In the genomic region with DNA sequence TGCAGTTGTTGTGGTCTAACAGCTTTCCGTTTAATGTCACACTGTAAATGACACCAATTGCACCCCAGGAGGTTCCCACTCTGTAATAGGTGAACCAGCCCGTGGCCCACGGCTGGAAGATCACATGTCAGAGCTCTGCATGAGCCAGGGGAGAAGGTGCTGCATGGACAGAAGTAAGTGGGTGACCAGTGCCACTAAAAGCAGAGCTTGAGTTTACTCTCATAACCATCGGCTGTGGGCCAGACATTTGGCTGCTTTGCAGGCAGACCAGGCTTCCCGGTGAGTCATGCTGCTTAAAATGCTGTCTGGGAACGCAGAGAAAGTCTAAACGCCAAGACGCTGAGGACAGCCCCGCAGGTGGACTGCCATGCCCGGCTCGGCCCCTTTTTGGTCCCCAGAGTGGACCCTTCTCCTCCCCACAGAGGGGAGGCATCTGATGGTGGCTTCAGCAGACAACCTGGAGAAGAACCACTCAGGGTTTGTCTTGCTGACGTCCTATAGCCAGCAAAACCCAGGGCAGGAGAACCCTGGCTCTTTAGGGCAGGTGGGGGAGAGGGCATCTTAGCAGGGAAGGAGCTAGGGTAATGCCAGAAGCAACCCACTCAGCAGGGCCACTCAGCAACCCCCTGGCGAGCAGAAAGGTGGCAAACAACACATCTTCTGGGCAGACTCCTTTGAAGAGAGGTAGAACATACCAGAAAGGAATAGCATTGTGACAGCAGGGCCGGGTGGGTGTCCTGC, we compare ENCODE assay signal across 11 cellular contexts. TPM values are rescaled to one million over a fixed set of nuclear protein-coding genes. Genes with fewer than 3 reads are reported as not detected.
DNase-seq lines count a peak whose midpoint lies in the region; TF ChIP-seq lines count a peak whose summit lies in the region.
"Had no signal": no experiment of that assay in that cellular context is flagged by ENCODE, and none has a peak within 500 bp of the region (broad histone marks: within the 10 kb centered on the region; RNA-seq: fewer than 3 reads in every experiment).

No MANE protein-coding gene starts in this region.

- peak overlapping the region; percentile 31 for H3K4me3 Mint-ChIP-seq in endothelial cell (ENCODE audit: unreplicated experiment)

- peaks cover 14% of the 10 kb centered on the region for H3K27me3 Mint-ChIP-seq in endothelial cell (ENCODE audit: unreplicated experiment)

- H3K9me3 Mint-ChIP-seq in endothelial cell (ENCODE audit: unreplicated experiment) = no peaks in the 10 kb centered on the region

- no peaks in the 10 kb centered on the region for H3K9me3 ChIP-seq in uterus

- H3K27ac ChIP-seq in uterus = peak overlapping the region; percentile 68 to 71
- H3K27ac ChIP-seq: 22Rv1 had no signal

- H3K27ac Mint-ChIP-seq in endothelial cell (ENCODE audit: unreplicated experiment) = no peak overlapping the region

- peaks cover 7% of the 10 kb centered on the region for H3K4me1 Mint-ChIP-seq in endothelial cell (ENCODE audit: unreplicated experiment)

- no peak for TF ChIP-seq CTCF in endothelial cell (IDR thresholded peaks at IDR 0.05; ENCODE audit: unreplicated experiment)
- TF ChIP-seq CTCF in uterus (IDR thresholded peaks at IDR 0.05) = no peak

- intact Hi-C loops in uterus (cut with DNase I; ENCODE audit: low total_unique reads) = no loop called here

- TF ChIP-seq POLR2A in uterus (IDR thresholded peaks at IDR 0.05) = no peak

- DNase-seq in DMS 273 (lab: John Stamatoyannopoulos, UW; ENCODE audit: unreplicated experiment) (peak; percentile 41), DMS 273 treated with DMSO at 0.1 percent for 48 hours (lab: John Stamatoyannopoulos, UW) (no peak), endothelial cell (ENCODE audit: low spot score) (no peak), middle frontal gyrus (ENCODE audit: extremely low spot score, low spot score) (peak; percentile 71), uterus (peak; percentile 76 to 78), NOMO-1 treated with DMSO at 0.1 percent for 48 hours (lab: John Stamatoyannopoulos, UW; ENCODE audit: unreplicated experiment) (no peak), DMS79 (lab: John Stamatoyannopoulos, UW) (no peak), H7 (no peak)
- DNase-seq: activated CD4-positive, alpha-beta T cell treated with anti-CD3 and anti-CD28 coated beads for 1 hour; cortex of kidney had no signal

- no peaks in the 10 kb centered on the region for H3K27me3 ChIP-seq in uterus
- H3K27me3 ChIP-seq in H7 (ENCODE audit: control insufficient read depth, insufficient read depth, low read length) = no peaks in the 10 kb centered on the region

- peaks cover 0 to 17% of the 10 kb centered on the region in 2 donors for H3K4me1 ChIP-seq in uterus

- H3K36me3 ChIP-seq in uterus = no peaks in the 10 kb centered on the region
- peaks cover 12% of the 10 kb centered on the region for H3K36me3 ChIP-seq in H7 (replicated peaks; ENCODE audit: control insufficient read depth, insufficient read depth, low read length)

- H3K4me3 ChIP-seq in uterus (no peak overlapping the region), H7 (ENCODE audit: insufficient read depth, low read depth, low read length) (no peak overlapping the region)

- peaks cover 18% of the 10 kb centered on the region for H3K36me3 Mint-ChIP-seq in endothelial cell (ENCODE audit: low read depth, unreplicated experiment)

RNA-seq across cellular contexts. Expression of a gene that starts 7.3 kb away (rescaled TPM):
- total RNA-seq in endothelial cell (ENCODE audit: unreplicated experiment) (38.0 TPM), uterus (10 to 100 TPM; 33.1 to 60.7 (median 39.7) TPM)
- 105 and 113 TPM in 2 replicates for total RNA-seq in H7 (2014; rRNA removed; shearing (Covaris generic))

RNA-seq across cellular contexts. Expression of a gene that starts 15.6 kb away (rescaled TPM):
- total RNA-seq in endothelial cell (ENCODE audit: unreplicated experiment) (173 TPM), uterus (100 to 1,000 TPM in 1 of 4 donors, 10 to 100 TPM in 3; 14.6 to 324 (median 55.8) TPM)
- total RNA-seq in H7 (2014; rRNA removed; shearing (Covaris generic)) = 90.7 and 103 TPM in 2 replicates

Comparison
In these comparisons a context has a peak if more than half of its experiments do, and no peak if none do; other contexts are left out.
1. DNase-seq: peak in DMS 273 (single experiment), middle frontal gyrus (single experiment) and uterus (2 of 2); none in DMS 273 treated with DMSO at 0.1 percent for 48 hours (single experiment), endothelial cell (single experiment), NOMO-1 treated with DMSO at 0.1 percent for 48 hours (single experiment), DMS79 (single experiment) and H7 (single experiment).